ENCODE assay signal across 9 cellular contexts in genomic region chr2:16653799-16654198, GRCh38.
DNase-seq lines count a peak whose midpoint lies in the region; ATAC-seq and TF ChIP-seq lines count a peak whose summit lies in the region.
"Had no signal": no experiment of that assay in that cellular context is flagged by ENCODE, and none has a peak within 500 bp of the region (broad histone marks: within the 10 kb centered on the region; RNA-seq: fewer than 3 reads in every experiment).

No MANE protein-coding gene starts in this region.

- DNase-seq in nephron progenitor cell: peak; percentile 28
- no peak for DNase-seq in HEK293T (ENCODE audit: extremely low spot score)
- DNase-seq in SW 1271 (lab: John Stamatoyannopoulos, UW): no peak
- no peak for DNase-seq in iPS-NIHi11 (ENCODE audit: low spot score)
- no peak for DNase-seq in RKO (ENCODE audit: low spot score)

- TF ChIP-seq CTCF in OCI-LY3 (IDR thresholded peaks at IDR 0.05; ENCODE audit: low read depth, low read length) (no peak), nephron progenitor cell (IDR thresholded peaks at IDR 0.05) (no peak)

- no peaks in the 10 kb centered on the region for H3K36me3 Mint-ChIP-seq in nephron progenitor cell (ENCODE audit: low read depth)

- H2AFZ ChIP-seq in OCI-LY3 (ENCODE audit: low read depth, low read length): peak overlapping the region; percentile 12; the same call in 1 of the 2 replicates

- H3K4me1 ChIP-seq in OCI-LY3 (ENCODE audit: low read length): peaks cover 82% of the 10 kb centered on the region

- H3K27ac ChIP-seq in OCI-LY3 (ENCODE audit: low read length): peak overlapping the region; percentile 75
- H3K27ac ChIP-seq: cardiac muscle cell had no signal

- POLR2A ChIA-PET in HEK293T (lab: Yijun Ruan, JAX): no interaction called here

- peaks cover 5% of the 10 kb centered on the region for H3K79me2 ChIP-seq in OCI-LY3 (ENCODE audit: low read length)

- peak overlapping the region; percentile 45 for H3K4me3 Mint-ChIP-seq in nephron progenitor cell

- H3K36me3 ChIP-seq in OCI-LY3 (replicated peaks; ENCODE audit: low read depth, low read length): no peaks in the 10 kb centered on the region
- H3K36me3 ChIP-seq: cardiac muscle cell had no signal

- peak overlapping the region; percentile 97 for H3K27ac Mint-ChIP-seq in nephron progenitor cell

- no peaks in the 10 kb centered on the region for H4K20me1 ChIP-seq in OCI-LY3 (ENCODE audit: insufficient read depth, low read length)

- peaks cover 2% of the 10 kb centered on the region for H3K27me3 Mint-ChIP-seq in nephron progenitor cell (ENCODE audit: low read depth, poor library complexity)

- H3K4me1 Mint-ChIP-seq in nephron progenitor cell: peaks cover 92% of the 10 kb centered on the region

- H3K27me3 ChIP-seq in OCI-LY3 (ENCODE audit: low read depth, low read length): no peaks in the 10 kb centered on the region
- H3K27me3 ChIP-seq: cardiac muscle cell had no signal

- peak; percentile 43 for ATAC-seq in GM18868 (IDR thresholded peaks at IDR 0.05; ENCODE audit: unreplicated experiment)
- ATAC-seq in HG02852 (IDR thresholded peaks at IDR 0.05; ENCODE audit: unreplicated experiment): peak; percentile 56

- CTCF ChIA-PET in HEK293T (lab: Yijun Ruan, JAX): no interaction called here

- peak overlapping the region; percentile 71 for H3K4me2 ChIP-seq in OCI-LY3 (ENCODE audit: low read length)

- no peaks in the 10 kb centered on the region for H3K9me3 Mint-ChIP-seq in nephron progenitor cell

- H3K4me3 ChIP-seq in OCI-LY3 (ENCODE audit: low read length): peak overlapping the region; percentile 59
- H3K4me3 ChIP-seq: cardiac muscle cell had no signal

- peak overlapping the region; percentile 47 for H3K9ac ChIP-seq in OCI-LY3 (ENCODE audit: low read length)

- H3K9me3 ChIP-seq in OCI-LY3 (ENCODE audit: insufficient read depth, low read length): no peaks in the 10 kb centered on the region

TF ChIP-seq in HEK293T, 16 proteins besides CTCF, POLR2A, EP300 and RAD21:
- no peak for TF ChIP-seq CTBP1 (IDR thresholded peaks at IDR 0.05; ENCODE audit: borderline replicate concordance)
- no peak for TF ChIP-seq ELF4 (IDR thresholded peaks at IDR 0.05)
- no peak for TF ChIP-seq FOXM1 (IDR thresholded peaks at IDR 0.05; ENCODE audit: borderline replicate concordance)
- no peak for TF ChIP-seq SP1 (IDR thresholded peaks at IDR 0.05)
- TF ChIP-seq TARDBP (IDR thresholded peaks at IDR 0.05): no peak
- no peak for TF ChIP-seq FOXK2 (IDR thresholded peaks at IDR 0.05)
- no peak for TF ChIP-seq ZNF384 (IDR thresholded peaks at IDR 0.05)
- TF ChIP-seq HDGF (IDR thresholded peaks at IDR 0.05; ENCODE audit: borderline replicate concordance): no peak
- no peak for TF ChIP-seq L3MBTL2 (conservative IDR thresholded peaks at IDR 0.05)
- TF ChIP-seq NFRKB (IDR thresholded peaks at IDR 0.05): no peak
